In genomic region chr6:88565409-88565811, GRCh38 we compare ENCODE assay signal across 27 cellular contexts.
"Had no signal": no experiment of that assay in that cellular context is flagged by ENCODE, and none has a peak within 500 bp of the region (broad histone marks: within the 10 kb centered on the region; RNA-seq: fewer than 3 reads in every experiment).

No MANE protein-coding gene starts in this region.

- H3K27me3 Mint-ChIP-seq: activated CD4-positive, alpha-beta memory T cell treated with anti-CD3 and anti-CD28 coated beads, Interleukin-2, amount 10 ng/mL, durations not matched to agents 7 days and 5 days; activated CD4-positive, alpha-beta T cell treated with anti-CD3 and anti-CD28 coated beads, Interleukin-2, amount 10 ng/mL, durations not matched to agents 7 days and 5 days; activated naive CD4-positive, alpha-beta T cell treated with anti-CD3 and anti-CD28 coated beads, Interleukin-2, amount 10 ng/mL, durations not matched to agents 7 days and 5 days; activated T-cell treated with anti-CD3 and anti-CD28 coated beads, Interleukin-2, amount 50 U/mL, for 24 hours; progenitor cell of endocrine pancreas had no signal

- H3K9me3 ChIP-seq: gastrocnemius medialis, neutrophil, suprapubic skin had no signal

- H3K27me3 ChIP-seq: gastrocnemius medialis, left lung, neutrophil, suprapubic skin, tibial artery had no signal

- DNase-seq: activated CD4-positive, alpha-beta memory T cell treated with anti-CD3 and anti-CD28 coated beads, Interleukin-2, amount 10 ng/mL, durations not matched to agents 7 days and 5 days; activated CD4-positive, alpha-beta T cell treated with anti-CD3 and anti-CD28 coated beads for 1 hour; activated CD4-positive, alpha-beta T cell treated with anti-CD3 and anti-CD28 coated beads, Interleukin-2, amount 10 ng/mL, durations not matched to agents 7 days and 5 days; activated CD8-positive, alpha-beta memory T cell treated with anti-CD3 and anti-CD28 coated beads, Interleukin-2, amount 50 U/mL, for 48 hours; activated gamma-delta T cell; activated naive CD4-positive, alpha-beta T cell treated with anti-CD3 and anti-CD28 coated beads, Interleukin-2, amount 10 ng/mL, durations not matched to agents 7 days and 5 days; activated T-cell treated with anti-CD3 and anti-CD28 coated beads, Interleukin-2, amount 50 U/mL, for 24 hours; amniotic stem cell; central memory CD4-positive, alpha-beta T cell; gastrocnemius medialis; glutamatergic neuron; left lung; lower lobe of right lung; mucosa of descending colon; stimulated activated CD4-positive, alpha-beta T cell treated with anti-CD3 and anti-CD28 coated beads, Interleukin-15, amount 100 ng/mL, for 24 hours; stimulated activated CD4-positive, alpha-beta T cell treated with anti-CD3 and anti-CD28 coated beads, Interleukin-2, amount 100 ng/mL, for 24 hours; stimulated activated naive CD4-positive, alpha-beta T cell; SW 1271; T-helper 9 cell; tibial artery; WERI-Rb-1 had no signal

- H3K4me1 Mint-ChIP-seq: activated CD4-positive, alpha-beta memory T cell treated with anti-CD3 and anti-CD28 coated beads, Interleukin-2, amount 10 ng/mL, durations not matched to agents 7 days and 5 days; activated CD4-positive, alpha-beta T cell treated with anti-CD3 and anti-CD28 coated beads, Interleukin-2, amount 10 ng/mL, durations not matched to agents 7 days and 5 days had no signal

- H3K27ac Mint-ChIP-seq: activated CD4-positive, alpha-beta memory T cell treated with anti-CD3 and anti-CD28 coated beads, Interleukin-2, amount 10 ng/mL, durations not matched to agents 7 days and 5 days; activated CD4-positive, alpha-beta T cell treated with anti-CD3 and anti-CD28 coated beads, Interleukin-2, amount 10 ng/mL, durations not matched to agents 7 days and 5 days; activated naive CD4-positive, alpha-beta T cell treated with anti-CD3 and anti-CD28 coated beads, Interleukin-2, amount 10 ng/mL, durations not matched to agents 7 days and 5 days; activated T-cell treated with anti-CD3 and anti-CD28 coated beads, Interleukin-2, amount 50 U/mL, for 24 hours; natural killer cell treated with Interleukin-12 subunit alpha and Interleukin-12 subunit beta and Interleukin-15 and Interleukin-18, amount 100 ng/mL, for 72 hours; progenitor cell of endocrine pancreas; T-helper 1 cell treated with Interleukin-12 subunit alpha and Interleukin-12 subunit beta and Interleukin-4 antibody, amounts not matched to agents 30 μg/mL and 1 μg/mL, for 36 hours had no signal

- H3K36me3 Mint-ChIP-seq: activated naive CD4-positive, alpha-beta T cell treated with anti-CD3 and anti-CD28 coated beads, Interleukin-2, amount 10 ng/mL, durations not matched to agents 7 days and 5 days; natural killer cell treated with Interleukin-12 subunit alpha and Interleukin-12 subunit beta and Interleukin-15 and Interleukin-18, amount 100 ng/mL, for 72 hours had no signal

- H3K36me3 ChIP-seq: gastrocnemius medialis, left lung, lower lobe of right lung, neutrophil, suprapubic skin, tibial artery, WERI-Rb-1 had no signal

- ATAC-seq: gastrocnemius medialis, left lung, lower lobe of right lung, mucosa of descending colon had no signal

- H3K27ac ChIP-seq: epithelial cell of prostate, gastrocnemius medialis, left lung, lower lobe of right lung, neutrophil, suprapubic skin, tibial artery, WERI-Rb-1 had no signal

- H3K4me3 ChIP-seq: gastrocnemius medialis, left lung, lower lobe of right lung, mucosa of descending colon, suprapubic skin, tibial artery had no signal

- H3K4me3 Mint-ChIP-seq: activated CD4-positive, alpha-beta memory T cell treated with anti-CD3 and anti-CD28 coated beads, Interleukin-2, amount 10 ng/mL, durations not matched to agents 7 days and 5 days; activated CD4-positive, alpha-beta T cell treated with anti-CD3 and anti-CD28 coated beads, Interleukin-2, amount 10 ng/mL, durations not matched to agents 7 days and 5 days; activated naive CD4-positive, alpha-beta T cell treated with anti-CD3 and anti-CD28 coated beads, Interleukin-2, amount 10 ng/mL, durations not matched to agents 7 days and 5 days; activated T-cell treated with anti-CD3 and anti-CD28 coated beads, Interleukin-2, amount 50 U/mL, for 24 hours; natural killer cell treated with Interleukin-12 subunit alpha and Interleukin-12 subunit beta and Interleukin-15 and Interleukin-18, amount 100 ng/mL, for 72 hours; T-helper 1 cell treated with Interleukin-12 subunit alpha and Interleukin-12 subunit beta and Interleukin-4 antibody, amounts not matched to agents 30 μg/mL and 1 μg/mL, for 36 hours had no signal

- H3K4me1 ChIP-seq: left lung, lower lobe of right lung had no signal
